Comparison of ENCODE assay signal across 8 cellular contexts in the genomic region with DNA sequence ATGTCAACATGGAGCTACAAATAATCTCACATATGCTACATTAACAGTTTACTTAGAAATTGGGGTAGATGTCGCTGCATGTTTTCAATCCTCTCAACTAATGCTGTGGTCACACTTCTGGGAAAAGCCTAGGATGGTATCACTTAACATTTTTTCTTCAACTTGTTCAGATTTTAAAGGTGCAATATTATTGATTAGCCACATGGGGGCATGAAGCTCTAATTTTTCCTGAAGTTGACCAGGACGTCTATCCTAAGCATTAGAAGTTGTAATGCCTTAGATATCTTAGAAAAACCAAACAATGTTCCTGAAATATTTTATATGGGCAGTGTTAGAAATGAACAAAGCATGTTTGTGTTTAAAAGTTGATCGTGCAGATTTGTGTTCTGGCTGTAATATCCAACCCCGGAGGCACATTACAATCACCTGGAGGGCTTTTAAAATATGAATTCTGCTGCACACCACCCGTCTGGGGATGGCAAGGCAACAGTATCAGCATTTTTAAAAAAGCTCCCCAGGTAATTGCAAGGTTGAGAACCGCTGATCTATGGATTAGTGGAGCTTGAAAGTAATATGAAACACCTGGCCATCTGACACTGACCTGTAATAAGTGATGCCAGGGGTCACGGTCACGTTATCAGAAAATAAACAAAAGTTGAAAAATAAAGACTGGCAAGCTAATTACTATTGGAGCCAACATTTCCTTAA.
DNase-seq lines count a peak whose midpoint lies in the region; ATAC-seq and TF ChIP-seq lines count a peak whose summit lies in the region.

No MANE protein-coding gene starts in this region.

- H3K4me1 ChIP-seq in Panc1 (ENCODE audit: control insufficient read depth, insufficient read depth, low read length) = no peaks in the 10 kb centered on the region
- peaks cover 4 to 10% (median 9%) of the 10 kb centered on the region in 4 donors for H3K4me1 ChIP-seq in esophagus muscularis mucosa

- BruUV-seq in Panc1 (replicated peaks; lab: Mats Ljungman, UMichigan) = no TSS peak

- H3K4me3 Mint-ChIP-seq in CD14-positive monocyte (no peak overlapping the region), HFFc6 (no peak overlapping the region)
- H3K4me3 Mint-ChIP-seq in activated T-cell treated with anti-CD3 and anti-CD28 coated beads, Interleukin-2, amount 50 U/mL, for 72 hours = no peak overlapping the region

- no peak for DNase-seq in CD14-positive monocyte (ENCODE audit: low spot score)
- DNase-seq in HFFc6 = peak; percentile 59
- no peak for DNase-seq in Panc1 (ENCODE audit: low read depth, low spot score)
- DNase-seq in esophagus muscularis mucosa (ENCODE audit: extremely low spot score) = no peak
- peak; percentile 14 for DNase-seq in pons (ENCODE audit: low spot score)
- DNase-seq in activated T-cell treated with anti-CD3 and anti-CD28 coated beads, Interleukin-2, amount 50 U/mL, for 72 hours = no peak

- POLR2A ChIA-PET in Panc1 (lab: Charles Lee) = no interaction called here

- no peak for ATAC-seq in Panc1
- no peak for ATAC-seq in HG02588 (IDR thresholded peaks at IDR 0.05; ENCODE audit: unreplicated experiment)
- no peak for ATAC-seq in activated T-cell treated with anti-CD3 and anti-CD28 coated beads, Interleukin-2, amount 50 U/mL, for 72 hours (replicated peaks in 1 of 2)
- ATAC-seq in HG03571 (IDR thresholded peaks at IDR 0.05; ENCODE audit: unreplicated experiment) = no peak

- no peak overlapping the region for H3K4me3 ChIP-seq in Panc1 (ENCODE audit: low read depth in 2 of 2, low read length in 2 of 2)
- H3K4me3 ChIP-seq in esophagus muscularis mucosa = no peak overlapping the region

- TF ChIP-seq EP300 in esophagus muscularis mucosa (IDR thresholded peaks at IDR 0.05) = no peak

- H3K4me1 Mint-ChIP-seq in CD14-positive monocyte (no peaks in the 10 kb centered on the region), HFFc6 (ENCODE audit: low read depth) (peaks cover 34% of the 10 kb centered on the region)
- no peaks in the 10 kb centered on the region for H3K4me1 Mint-ChIP-seq in activated T-cell treated with anti-CD3 and anti-CD28 coated beads, Interleukin-2, amount 50 U/mL, for 72 hours (ENCODE audit: low read depth)

- H3K27me3 ChIP-seq in Panc1 (ENCODE audit: control insufficient read depth, insufficient read depth, low read length) (no peaks in the 10 kb centered on the region), esophagus muscularis mucosa (no peaks in the 10 kb centered on the region)

- no peak overlapping the region for H3K27ac Mint-ChIP-seq in CD14-positive monocyte
- peak overlapping the region; percentile 40; the same call in 1 of the 2 replicates for H3K27ac Mint-ChIP-seq in HFFc6
- H3K27ac Mint-ChIP-seq in activated T-cell treated with anti-CD3 and anti-CD28 coated beads, Interleukin-2, amount 50 U/mL, for 72 hours = no peak overlapping the region

- TF ChIP-seq CTCF in CD14-positive monocyte (IDR thresholded peaks at IDR 0.05) (peak; percentile 54), HFFc6 (IDR thresholded peaks at IDR 0.05) (peak; percentile 87), Panc1 (IDR thresholded peaks at IDR 0.05) (peak; percentile 47; the same call in 1 of the 2 replicates), esophagus muscularis mucosa (IDR thresholded peaks at IDR 0.05) (peak; percentile 54 to 64 (median 58))

- H3K27ac ChIP-seq in Panc1 (ENCODE audit: low read length) = no peak overlapping the region
- no peak overlapping the region for H3K27ac ChIP-seq in esophagus muscularis mucosa (replicated peaks in 1 of 4)

- peaks cover 2 to 6% (median 2%) of the 10 kb centered on the region in 3 donors for H3K27me3 Mint-ChIP-seq in CD14-positive monocyte (ENCODE audit: low read depth in 3 of 3)
- peaks cover 2% of the 10 kb centered on the region for H3K27me3 Mint-ChIP-seq in HFFc6 (ENCODE audit: insufficient read depth)
- peaks cover 11% of the 10 kb centered on the region for H3K27me3 Mint-ChIP-seq in activated T-cell treated with anti-CD3 and anti-CD28 coated beads, Interleukin-2, amount 50 U/mL, for 72 hours (ENCODE audit: low read depth)

- H3K36me3 ChIP-seq in Panc1 (ENCODE audit: control insufficient read depth, insufficient read depth, low read length) (no peaks in the 10 kb centered on the region), esophagus muscularis mucosa (no peaks in the 10 kb centered on the region)

- H3K9me3 ChIP-seq in Panc1 (ENCODE audit: control insufficient read depth, insufficient read depth, low read depth, low read length) = no peaks in the 10 kb centered on the region
- no peaks in the 10 kb centered on the region for H3K9me3 ChIP-seq in esophagus muscularis mucosa

- WGBS in esophagus muscularis mucosa = 18% methylated on average over 8 of the region's 8 CpGs

- H3K36me3 Mint-ChIP-seq in CD14-positive monocyte = no peaks in the 10 kb centered on the region
- peaks cover 30% of the 10 kb centered on the region for H3K36me3 Mint-ChIP-seq in HFFc6 (ENCODE audit: low read depth)
- no peaks in the 10 kb centered on the region for H3K36me3 Mint-ChIP-seq in activated T-cell treated with anti-CD3 and anti-CD28 coated beads, Interleukin-2, amount 50 U/mL, for 72 hours (ENCODE audit: insufficient read depth in 2 of 2)

- no peak for TF ChIP-seq POLR2A in esophagus muscularis mucosa (IDR thresholded peaks at IDR 0.05; ENCODE audit: low read depth)

- intact Hi-C loops in CD14-positive monocyte (cut with micrococcal nuclease) (loop anchor here (5.0 to 10.0 kb wide), 2 partner anchors 1088 to 1095 kb away; no protein-coding TSS in a partner anchor), Panc1 (cut with micrococcal nuclease; ENCODE audit: unreplicated experiment) (loop anchor here (2.0 kb wide), 1 partner anchor 363 kb away; no protein-coding TSS in a partner anchor), esophagus muscularis mucosa (cut with DNase I) (loop anchor here (2.0 to 10.0 kb wide), 3 partner anchors 175 to 363 kb away; partner anchors contain the start of gene CCBE1)

- CTCF ChIA-PET in Panc1 (lab: Charles Lee) = interaction anchor here (0.9 to 2.8 kb wide), 3 partner anchors 164 to 364 kb away, joined by 3 to 26 read pairs (median 3); no protein-coding TSS in a partner anchor

- no peaks in the 10 kb centered on the region for H3K9me3 Mint-ChIP-seq in CD14-positive monocyte
- H3K9me3 Mint-ChIP-seq in HFFc6 = no peaks in the 10 kb centered on the region
- no peaks in the 10 kb centered on the region for H3K9me3 Mint-ChIP-seq in activated T-cell treated with anti-CD3 and anti-CD28 coated beads, Interleukin-2, amount 50 U/mL, for 72 hours

- in situ Hi-C loops in Panc1 (cut with HindIII; ENCODE audit: low pct_unique_long_range_greater_than_20kb, low sequenced_read_pairs) = no loop called here

Comparison
In these comparisons a context has a peak if more than half of its experiments do, and no peak if none do; other contexts are left out.
1. DNase-seq: peak in HFFc6 (single experiment) and pons (single experiment); none in CD14-positive monocyte (single experiment), Panc1 (single experiment), esophagus muscularis mucosa (single experiment) and activated T-cell treated with anti-CD3 and anti-CD28 coated beads, Interleukin-2, amount 50 U/mL, for 72 hours (0 of 2).
2. Peak in every context shown above with its lines, with median percentiles within 50 percentile points of each other: CTCF ChIP-seq.